ENCODE assay signal across 21 cellular contexts in the genomic region with DNA sequence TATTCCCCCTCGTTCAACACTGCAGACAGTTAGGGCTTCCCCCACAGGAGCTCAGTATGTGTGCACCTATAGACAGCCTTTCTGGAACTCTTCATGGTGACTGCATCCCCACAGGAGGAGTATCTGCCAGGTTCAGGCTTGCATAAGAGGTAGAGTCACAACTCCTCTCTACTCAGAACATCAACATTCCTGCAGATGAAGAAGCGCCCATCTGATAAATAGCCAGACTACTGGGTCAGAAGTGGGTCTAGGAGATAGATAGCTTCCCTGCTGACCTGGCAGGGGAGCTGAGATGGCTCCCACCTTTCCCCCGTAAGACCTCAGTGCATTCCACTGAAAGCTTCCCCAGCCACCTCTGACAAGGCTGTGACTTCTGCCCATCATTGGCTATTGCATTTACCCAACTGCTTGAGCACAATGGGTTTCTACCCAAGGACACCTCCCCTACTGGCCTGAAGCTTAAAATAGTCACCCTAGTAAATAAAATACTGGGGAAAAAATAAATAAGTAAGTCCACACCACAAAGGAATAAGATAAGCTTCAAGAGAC.
"Had no signal": no experiment of that assay in that cellular context is flagged by ENCODE, and none has a peak within 500 bp of the region (broad histone marks: within the 10 kb centered on the region; RNA-seq: fewer than 3 reads in every experiment).

No MANE protein-coding gene starts in this region.

- H3K27ac ChIP-seq: brain microvascular endothelial cell had no signal

- H3K9me3 ChIP-seq: MG63 had no signal

- H3K9me3 Mint-ChIP-seq: activated CD4-positive, alpha-beta memory T cell treated with anti-CD3 and anti-CD28 coated beads for 36 hours; activated naive CD4-positive, alpha-beta T cell treated with anti-CD3 and anti-CD28 coated beads for 36 hours; activated T-helper 17 cell treated with anti-CD3 and anti-CD28 coated beads, Interleukin-2, amount 50 U/mL, for 72 hours had no signal

- H3K27me3 Mint-ChIP-seq: activated CD4-positive, alpha-beta memory T cell treated with anti-CD3 and anti-CD28 coated beads for 36 hours; activated CD4-positive, alpha-beta T cell treated with anti-CD3 and anti-CD28 coated beads, Interleukin-2, amount 10 ng/mL, durations not matched to agents 7 days and 5 days; activated naive CD8-positive, alpha-beta T cell; activated T-helper 17 cell treated with anti-CD3 and anti-CD28 coated beads, Interleukin-2, amount 50 U/mL, for 72 hours had no signal

- H3K27ac Mint-ChIP-seq: activated CD4-positive, alpha-beta memory T cell treated with anti-CD3 and anti-CD28 coated beads for 36 hours; activated CD4-positive, alpha-beta T cell treated with anti-CD3 and anti-CD28 coated beads, Interleukin-2, amount 10 ng/mL, durations not matched to agents 7 days and 5 days; activated naive CD4-positive, alpha-beta T cell treated with anti-CD3 and anti-CD28 coated beads for 36 hours; activated T-helper 17 cell treated with anti-CD3 and anti-CD28 coated beads, Interleukin-2, amount 50 U/mL, for 72 hours had no signal

- H3K4me3 ChIP-seq: MG63 had no signal

- DNase-seq: activated CD4-positive, alpha-beta memory T cell treated with anti-CD3 and anti-CD28 coated beads for 36 hours; activated CD4-positive, alpha-beta T cell treated with anti-CD3 and anti-CD28 coated beads, Interleukin-2, amount 10 ng/mL, durations not matched to agents 7 days and 5 days; activated CD4-positive, CD25-positive, alpha-beta regulatory T cell; activated gamma-delta T cell; activated naive CD4-positive, alpha-beta T cell treated with anti-CD3 and anti-CD28 coated beads for 36 hours; activated T-cell treated with anti-CD3 and anti-CD28 coated beads for 4 hours; activated T-cell treated with anti-CD3 and anti-CD28 coated beads, Interleukin-2, amount 50 U/mL, for 48 hours; brain microvascular endothelial cell; MG63; MV-4-11; NCI-H1092 treated with DMSO at 0.1 percent for 48 hours; NCI-H1436; NCI-H1694 treated with DMSO at 0.1 percent for 48 hours; NCI-H2081; NCI-H524; PC-3; SIG-M5; T-helper 2 cell; T1000 had no signal

- H3K27me3 ChIP-seq: brain microvascular endothelial cell, MG63 had no signal

- H3K36me3 ChIP-seq: brain microvascular endothelial cell, MG63 had no signal

- ATAC-seq: activated T-helper 17 cell treated with anti-CD3 and anti-CD28 coated beads, Interleukin-2, amount 50 U/mL, for 72 hours had no signal

- H3K4me3 Mint-ChIP-seq: activated CD4-positive, alpha-beta memory T cell treated with anti-CD3 and anti-CD28 coated beads for 36 hours; activated CD4-positive, alpha-beta T cell treated with anti-CD3 and anti-CD28 coated beads, Interleukin-2, amount 10 ng/mL, durations not matched to agents 7 days and 5 days; activated naive CD4-positive, alpha-beta T cell treated with anti-CD3 and anti-CD28 coated beads for 36 hours; activated naive CD8-positive, alpha-beta T cell; activated T-helper 17 cell treated with anti-CD3 and anti-CD28 coated beads, Interleukin-2, amount 50 U/mL, for 72 hours had no signal
